1 cellular context compared by ENCODE assay signal in the genomic region with DNA sequence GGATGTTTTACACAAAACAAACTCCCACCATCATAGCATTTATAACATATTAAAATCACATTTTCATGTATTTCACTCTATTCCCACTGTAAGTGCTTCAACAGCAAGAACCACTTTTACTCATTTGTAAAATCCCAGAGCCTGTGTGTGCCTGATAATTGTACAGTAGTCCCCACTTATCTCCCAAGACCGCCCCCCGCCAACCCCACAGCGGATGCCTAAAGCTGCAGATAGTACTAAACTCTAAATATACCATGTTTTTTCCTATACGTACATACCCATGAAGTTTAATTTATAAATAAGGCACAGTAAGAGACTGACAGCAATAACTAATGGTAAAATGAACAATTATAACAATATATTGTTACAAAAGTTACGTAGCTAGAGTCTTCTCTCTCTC.
TF ChIP-seq lines count a peak whose summit lies in the region.

No MANE protein-coding gene starts in this region.

TF ChIP-seq in K562, 482 proteins besides CTCF, POLR2A, EP300 and RAD21 (continued from another document and continues in another):
- TF ChIP-seq, protein P1, sequence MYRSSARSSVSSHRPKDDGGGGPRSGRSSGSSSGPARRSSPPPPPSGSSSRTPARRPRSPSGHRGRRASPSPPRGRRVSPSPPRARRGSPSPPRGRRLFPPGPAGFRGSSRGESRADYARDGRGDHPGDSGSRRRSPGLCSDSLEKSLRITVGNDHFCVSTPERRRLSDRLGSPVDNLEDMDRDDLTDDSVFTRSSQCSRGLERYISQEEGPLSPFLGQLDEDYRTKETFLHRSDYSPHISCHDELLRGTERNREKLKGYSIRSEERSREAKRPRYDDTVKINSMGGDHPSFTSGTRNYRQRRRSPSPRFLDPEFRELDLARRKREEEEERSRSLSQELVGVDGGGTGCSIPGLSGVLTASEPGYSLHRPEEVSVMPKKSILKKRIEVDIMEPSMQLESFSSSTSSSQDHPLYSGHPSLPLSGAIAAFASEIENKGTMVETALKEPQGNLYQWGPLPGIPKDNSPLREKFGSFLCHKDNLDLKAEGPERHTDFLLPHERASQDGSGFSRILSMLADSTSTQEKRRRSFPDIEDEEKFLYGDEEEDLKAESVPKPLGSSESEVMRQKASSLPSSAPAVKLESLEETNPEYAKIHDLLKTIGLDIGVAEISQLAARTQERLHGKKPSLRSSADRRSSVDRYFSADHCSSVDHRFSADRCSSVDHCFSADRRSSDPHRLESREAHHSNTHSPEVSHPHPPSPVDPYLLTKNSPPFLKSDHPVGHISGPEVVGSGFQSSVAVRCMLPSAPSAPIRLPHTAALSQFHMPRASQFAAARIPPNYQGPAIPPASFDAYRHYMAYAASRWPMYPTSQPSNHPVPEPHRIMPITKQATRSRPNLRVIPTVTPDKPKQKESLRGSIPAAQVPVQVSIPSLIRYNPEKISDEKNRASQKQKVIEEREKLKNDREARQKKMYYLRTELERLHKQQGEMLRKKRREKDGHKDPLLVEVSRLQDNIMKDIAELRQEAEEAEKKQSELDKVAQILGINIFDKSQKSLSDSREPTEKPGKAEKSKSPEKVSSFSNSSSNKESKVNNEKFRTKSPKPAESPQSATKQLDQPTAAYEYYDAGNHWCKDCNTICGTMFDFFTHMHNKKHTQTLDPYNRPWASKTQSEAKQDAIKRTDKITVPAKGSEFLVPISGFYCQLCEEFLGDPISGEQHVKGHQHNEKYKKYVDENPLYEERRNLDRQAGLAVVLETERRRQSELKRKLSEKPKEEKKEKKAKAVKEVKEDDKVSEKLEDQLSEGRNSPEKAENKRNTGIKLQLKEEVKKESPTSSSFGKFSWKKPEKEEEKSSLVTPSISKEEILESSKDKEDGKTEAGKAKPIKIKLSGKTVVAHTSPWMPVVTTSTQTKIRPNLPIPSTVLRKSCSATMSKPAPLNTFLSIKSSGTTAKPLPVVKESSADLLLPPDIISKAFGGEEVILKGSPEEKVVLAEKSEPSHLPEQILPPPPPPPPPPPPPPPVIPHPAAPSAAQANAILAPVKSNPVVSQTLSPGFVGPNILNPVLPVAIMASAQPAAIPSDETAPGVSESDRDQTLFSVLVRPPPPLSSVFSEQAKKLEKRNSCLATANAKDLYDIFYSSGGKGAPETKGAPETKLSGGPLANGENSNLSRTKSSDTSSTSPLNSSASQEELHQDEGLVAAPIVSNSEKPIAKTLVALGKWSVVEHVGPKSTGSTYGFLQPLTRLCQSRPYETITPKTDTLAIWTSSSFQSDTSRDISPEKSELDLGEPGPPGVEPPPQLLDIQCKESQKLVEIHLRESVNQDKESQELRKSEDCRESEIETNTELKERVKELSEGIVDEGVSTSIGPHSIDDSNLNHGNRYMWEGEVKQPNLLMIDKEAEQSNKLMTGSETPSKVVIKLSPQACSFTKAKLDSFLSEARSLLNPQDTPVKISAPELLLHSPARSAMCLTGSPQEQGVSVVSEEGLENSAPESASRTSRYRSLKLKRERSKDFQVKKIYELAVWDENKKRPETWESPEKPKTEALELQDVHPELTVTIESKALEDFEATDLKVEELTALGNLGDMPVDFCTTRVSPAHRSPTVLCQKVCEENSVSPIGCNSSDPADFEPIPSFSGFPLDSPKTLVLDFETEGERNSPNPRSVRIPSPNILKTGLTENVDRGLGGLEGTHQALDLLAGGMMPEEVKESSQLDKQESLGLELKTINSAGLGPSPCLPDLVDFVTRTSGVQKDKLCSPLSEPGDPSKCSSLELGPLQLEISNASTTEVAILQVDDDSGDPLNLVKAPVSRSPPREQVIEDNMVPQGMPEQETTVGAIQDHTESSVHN (IDR thresholded peaks at IDR 0.05; ENCODE audit: borderline replicate concordance in 1 of 2, low read depth in 1 of 2), result no peak
- TF ChIP-seq, protein P2, sequence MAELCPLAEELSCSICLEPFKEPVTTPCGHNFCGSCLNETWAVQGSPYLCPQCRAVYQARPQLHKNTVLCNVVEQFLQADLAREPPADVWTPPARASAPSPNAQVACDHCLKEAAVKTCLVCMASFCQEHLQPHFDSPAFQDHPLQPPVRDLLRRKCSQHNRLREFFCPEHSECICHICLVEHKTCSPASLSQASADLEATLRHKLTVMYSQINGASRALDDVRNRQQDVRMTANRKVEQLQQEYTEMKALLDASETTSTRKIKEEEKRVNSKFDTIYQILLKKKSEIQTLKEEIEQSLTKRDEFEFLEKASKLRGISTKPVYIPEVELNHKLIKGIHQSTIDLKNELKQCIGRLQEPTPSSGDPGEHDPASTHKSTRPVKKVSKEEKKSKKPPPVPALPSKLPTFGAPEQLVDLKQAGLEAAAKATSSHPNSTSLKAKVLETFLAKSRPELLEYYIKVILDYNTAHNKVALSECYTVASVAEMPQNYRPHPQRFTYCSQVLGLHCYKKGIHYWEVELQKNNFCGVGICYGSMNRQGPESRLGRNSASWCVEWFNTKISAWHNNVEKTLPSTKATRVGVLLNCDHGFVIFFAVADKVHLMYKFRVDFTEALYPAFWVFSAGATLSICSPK (IDR thresholded peaks at IDR 0.05; ENCODE audit: borderline replicate concordance), result no peak
- TF ChIP-seq SIN3B (IDR thresholded peaks at IDR 0.05; ENCODE audit: low read depth) (no peak), PHF21A (IDR thresholded peaks at IDR 0.05; ENCODE audit: borderline replicate concordance, low read depth) (no peak), NCOA6 (IDR thresholded peaks at IDR 0.05) (no peak), ZC3H4 (CRISPR knock-in tag; IDR thresholded peaks at IDR 0.05; ENCODE audit: borderline replicate concordance) (no peak), NFYB (IDR thresholded peaks at IDR 0.05; ENCODE audit: extremely low read depth, insufficient read length) (no peak), RHOXF2B (CRISPR knock-in tag; conservative IDR thresholded peaks at IDR 0.05) (no peak), POU5F1 (IDR thresholded peaks at IDR 0.05; ENCODE audit: borderline replicate concordance, low read depth, low read length, partially characterized antibody) (no peak), TBP (optimal IDR thresholded peaks at IDR 0.05; ENCODE audit: low read depth, low read length) (no peak), NFIC (IDR thresholded peaks at IDR 0.05) (peak; percentile 37; the same call in 1 of the 2 replicates), HDAC1 (IDR thresholded peaks at IDR 0.05) (peak; percentile 26 to 57; a peak in 3 of 4 replicates), BRCA1 (IDR thresholded peaks at IDR 0.05) (no peak), BRCA1 (CRISPR knock-in tag; IDR thresholded peaks at IDR 0.05) (no peak), ZNF232 (CRISPR knock-in tag; IDR thresholded peaks at IDR 0.05) (no peak), SPI1 (IDR thresholded peaks at IDR 0.05; ENCODE audit: borderline replicate concordance, low read depth, low read length) (no peak), CBX5 (IDR thresholded peaks at IDR 0.05; ENCODE audit: borderline replicate concordance, low read depth) (no peak)
- TF ChIP-seq, protein P3, sequence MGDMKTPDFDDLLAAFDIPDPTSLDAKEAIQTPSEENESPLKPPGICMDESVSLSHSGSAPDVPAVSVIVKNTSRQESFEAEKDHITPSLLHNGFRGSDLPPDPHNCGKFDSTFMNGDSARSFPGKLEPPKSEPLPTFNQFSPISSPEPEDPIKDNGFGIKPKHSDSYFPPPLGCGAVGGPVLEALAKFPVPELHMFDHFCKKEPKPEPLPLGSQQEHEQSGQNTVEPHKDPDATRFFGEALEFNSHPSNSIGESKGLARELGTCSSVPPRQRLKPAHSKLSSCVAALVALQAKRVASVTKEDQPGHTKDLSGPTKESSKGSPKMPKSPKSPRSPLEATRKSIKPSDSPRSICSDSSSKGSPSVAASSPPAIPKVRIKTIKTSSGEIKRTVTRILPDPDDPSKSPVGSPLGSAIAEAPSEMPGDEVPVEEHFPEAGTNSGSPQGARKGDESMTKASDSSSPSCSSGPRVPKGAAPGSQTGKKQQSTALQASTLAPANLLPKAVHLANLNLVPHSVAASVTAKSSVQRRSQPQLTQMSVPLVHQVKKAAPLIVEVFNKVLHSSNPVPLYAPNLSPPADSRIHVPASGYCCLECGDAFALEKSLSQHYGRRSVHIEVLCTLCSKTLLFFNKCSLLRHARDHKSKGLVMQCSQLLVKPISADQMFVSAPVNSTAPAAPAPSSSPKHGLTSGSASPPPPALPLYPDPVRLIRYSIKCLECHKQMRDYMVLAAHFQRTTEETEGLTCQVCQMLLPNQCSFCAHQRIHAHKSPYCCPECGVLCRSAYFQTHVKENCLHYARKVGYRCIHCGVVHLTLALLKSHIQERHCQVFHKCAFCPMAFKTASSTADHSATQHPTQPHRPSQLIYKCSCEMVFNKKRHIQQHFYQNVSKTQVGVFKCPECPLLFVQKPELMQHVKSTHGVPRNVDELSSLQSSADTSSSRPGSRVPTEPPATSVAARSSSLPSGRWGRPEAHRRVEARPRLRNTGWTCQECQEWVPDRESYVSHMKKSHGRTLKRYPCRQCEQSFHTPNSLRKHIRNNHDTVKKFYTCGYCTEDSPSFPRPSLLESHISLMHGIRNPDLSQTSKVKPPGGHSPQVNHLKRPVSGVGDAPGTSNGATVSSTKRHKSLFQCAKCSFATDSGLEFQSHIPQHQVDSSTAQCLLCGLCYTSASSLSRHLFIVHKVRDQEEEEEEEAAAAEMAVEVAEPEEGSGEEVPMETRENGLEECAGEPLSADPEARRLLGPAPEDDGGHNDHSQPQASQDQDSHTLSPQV (IDR thresholded peaks at IDR 0.05), result no peak
- TF ChIP-seq, protein P4, sequence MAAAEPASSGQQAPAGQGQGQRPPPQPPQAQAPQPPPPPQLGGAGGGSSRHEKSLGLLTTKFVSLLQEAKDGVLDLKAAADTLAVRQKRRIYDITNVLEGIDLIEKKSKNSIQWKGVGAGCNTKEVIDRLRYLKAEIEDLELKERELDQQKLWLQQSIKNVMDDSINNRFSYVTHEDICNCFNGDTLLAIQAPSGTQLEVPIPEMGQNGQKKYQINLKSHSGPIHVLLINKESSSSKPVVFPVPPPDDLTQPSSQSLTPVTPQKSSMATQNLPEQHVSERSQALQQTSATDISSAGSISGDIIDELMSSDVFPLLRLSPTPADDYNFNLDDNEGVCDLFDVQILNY (CRISPR knock-in tag; IDR thresholded peaks at IDR 0.05), result no peak
- TF ChIP-seq, protein P5, sequence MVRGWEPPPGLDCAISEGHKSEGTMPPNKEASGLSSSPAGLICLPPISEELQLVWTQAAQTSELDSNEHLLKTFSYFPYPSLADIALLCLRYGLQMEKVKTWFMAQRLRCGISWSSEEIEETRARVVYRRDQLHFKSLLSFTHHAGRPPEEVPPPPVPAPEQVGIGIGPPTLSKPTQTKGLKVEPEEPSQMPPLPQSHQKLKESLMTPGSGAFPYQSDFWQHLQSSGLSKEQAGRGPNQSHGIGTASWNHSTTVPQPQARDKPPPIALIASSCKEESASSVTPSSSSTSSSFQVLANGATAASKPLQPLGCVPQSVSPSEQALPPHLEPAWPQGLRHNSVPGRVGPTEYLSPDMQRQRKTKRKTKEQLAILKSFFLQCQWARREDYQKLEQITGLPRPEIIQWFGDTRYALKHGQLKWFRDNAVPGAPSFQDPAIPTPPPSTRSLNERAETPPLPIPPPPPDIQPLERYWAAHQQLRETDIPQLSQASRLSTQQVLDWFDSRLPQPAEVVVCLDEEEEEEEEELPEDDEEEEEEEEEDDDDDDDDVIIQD (CRISPR knock-in tag; IDR thresholded peaks at IDR 0.05), result no peak
